ENCODE assay signal across 27 cellular contexts in the genomic region with DNA sequence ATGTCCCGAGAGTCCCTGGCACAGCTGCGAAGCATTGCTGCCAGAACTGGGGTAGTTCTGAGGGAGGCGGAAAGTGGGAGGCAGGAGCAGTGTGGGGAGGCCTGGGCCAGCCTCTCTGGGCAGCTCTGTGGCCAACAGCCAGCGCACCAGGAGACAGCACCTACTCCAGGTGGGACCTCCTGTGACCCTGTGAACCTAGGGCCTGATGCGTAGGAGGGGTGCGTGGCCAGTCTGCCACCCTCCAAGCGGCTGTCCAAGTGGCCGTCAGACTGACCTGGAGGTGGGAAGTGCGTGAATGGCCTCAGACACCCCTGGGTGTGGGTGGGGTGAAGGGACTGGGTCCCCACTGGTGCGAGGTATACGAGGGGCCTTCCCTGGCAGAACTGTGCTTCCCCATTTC. TPM values are rescaled to one million over a fixed set of nuclear protein-coding genes. Genes with fewer than 3 reads are reported as not detected.
DNase-seq lines count a peak whose midpoint lies in the region; ATAC-seq, FAIRE-seq and TF ChIP-seq lines count a peak whose summit lies in the region.
"Had no signal": no experiment of that assay in that cellular context is flagged by ENCODE, and none has a peak within 500 bp of the region (broad histone marks: within the 10 kb centered on the region; RNA-seq: fewer than 3 reads in every experiment).

No MANE protein-coding gene starts in this region.

- peak overlapping the region; percentile 5 for H2BK5ac ChIP-seq in neuronal stem cell (ENCODE audit: low read length)

- H3K27ac Mint-ChIP-seq in stimulated activated memory B cell treated with anti-CD40 and anti-IgM and Interleukin-4, amounts not matched to agents 10 μg/mL and 1 μg/mL and 100 μg/mL, for 72 hours = no peak overlapping the region

- TF ChIP-seq CTCF in RWPE1 (conservative IDR thresholded peaks at IDR 0.05; ENCODE audit: low read depth) = no peak

- H3K18ac ChIP-seq in neuronal stem cell (ENCODE audit: low read length) = no peak overlapping the region

- peak; percentile 87 for FAIRE-seq in HTR-8/SVneo (lab: Jason Lieb, UNC)
- FAIRE-seq: GM19239 had no signal

- H3K9me3 ChIP-seq in neuronal stem cell (replicated peaks in 1 of 2; ENCODE audit: control insufficient read depth in 2 of 2, insufficient read depth in 1 of 2, low read depth in 1 of 2, low read length in 2 of 2) (no peaks in the 10 kb centered on the region), GM23248 (ENCODE audit: low read depth) (no peaks in the 10 kb centered on the region)
- H3K9me3 ChIP-seq: HAP-1, SJCRH30 had no signal

- POLR2A ChIA-PET in RWPE1 (lab: Yijun Ruan, JAX; ENCODE audit: low non-redundant PET) = interaction anchor here (1.0 kb wide), 1 partner anchor 9 kb away, joined by 3 read pairs; no protein-coding TSS in a partner anchor

- CTCF ChIA-PET in RWPE1 (lab: Yijun Ruan, JAX) = interaction anchor here (1.3 kb wide), 1 partner anchor 82 kb away, joined by 4 read pairs; no protein-coding TSS in a partner anchor

- H4K20me1 ChIP-seq in GM23248 (ENCODE audit: insufficient read depth) = peaks cover 7% of the 10 kb centered on the region; the same call in 1 of the 2 replicates

- H3K4me3 ChIP-seq in H7 (ENCODE audit: insufficient read depth, low read depth, low read length) = no peak overlapping the region
- H3K4me3 ChIP-seq in neuronal stem cell (ENCODE audit: low read length in 2 of 2) = no peak overlapping the region
- H3K4me3 ChIP-seq in GM23248 = no peak overlapping the region
- H3K4me3 ChIP-seq: HAP-1, SJCRH30 had no signal

- DNase-seq in H7 = peak; percentile 50
- no peak for DNase-seq in HTR-8/SVneo (ENCODE audit: insufficient read length, low spot score)
- no peak for DNase-seq in RWPE1 (ENCODE audit: low spot score)
- no peak for DNase-seq in neuronal stem cell (ENCODE audit: low spot score)
- DNase-seq in GM23248 = no peak
- DNase-seq: CD8-positive, alpha-beta memory T cell; DMS153; DND-41; KBM-7; MM.1S; NCI-H1048; NCI-H1417 treated with DMSO at 0.1 percent for 48 hours; NCI-H1694 treated with DMSO at 0.1 percent for 48 hours; NCI-H2081; NCI-H226; NCI-H510A treated with DMSO at 0.1 percent for 48 hours; NCI-H748 treated with DMSO at 0.1 percent for 48 hours; RPMI8226; SJCRH30; T-helper 17 cell had no signal

- H3K4me1 ChIP-seq in neuronal stem cell (ENCODE audit: control insufficient read depth in 2 of 2, insufficient read depth in 1 of 2, low read depth in 1 of 2, low read length in 2 of 2) (peaks cover 4% of the 10 kb centered on the region in 2 donors), GM23248 (ENCODE audit: insufficient read depth) (peaks cover 15% of the 10 kb centered on the region)
- H3K4me1 ChIP-seq: HAP-1 had no signal

- no peaks in the 10 kb centered on the region for H3K9me3 Mint-ChIP-seq in stimulated activated memory B cell treated with anti-CD40 and anti-IgM and Interleukin-4, amounts not matched to agents 10 μg/mL and 1 μg/mL and 100 μg/mL, for 72 hours
- H3K9me3 Mint-ChIP-seq: CD14-positive monocyte had no signal

- H3K23ac ChIP-seq in neuronal stem cell (ENCODE audit: low read depth, low read length, poor library complexity) = no peak overlapping the region

- no peak overlapping the region for H2BK120ac ChIP-seq in neuronal stem cell (ENCODE audit: low read depth, low read length)

- H3K14ac ChIP-seq in neuronal stem cell (ENCODE audit: low read length) = no peak overlapping the region

- no peak overlapping the region for H3K4ac ChIP-seq in neuronal stem cell (ENCODE audit: low read length)

- peak overlapping the region; percentile 63 for H3K9ac ChIP-seq in neuronal stem cell (ENCODE audit: low read depth, low read length, poor library complexity)
- no peak overlapping the region for H3K9ac ChIP-seq in GM23248

- no peak overlapping the region for H4K91ac ChIP-seq in neuronal stem cell (ENCODE audit: low read depth, low read length, poor library complexity)

- in situ Hi-C loops in GM23248 (cut with MboI) = no loop called here

- H3F3A ChIP-seq in GM23248 (ENCODE audit: insufficient read depth) = no peaks in the 10 kb centered on the region

- peaks cover 37% of the 10 kb centered on the region for H3K4me1 Mint-ChIP-seq in stimulated activated memory B cell treated with anti-CD40 and anti-IgM and Interleukin-4, amounts not matched to agents 10 μg/mL and 1 μg/mL and 100 μg/mL, for 72 hours

- no peak overlapping the region for H4K8ac ChIP-seq in neuronal stem cell (ENCODE audit: low read depth, low read length)

- H2BK12ac ChIP-seq in neuronal stem cell (ENCODE audit: low read length) = no peak overlapping the region

- H2AFZ ChIP-seq in neuronal stem cell (ENCODE audit: low read length) (no peak overlapping the region), GM23248 (no peak overlapping the region)

- no peaks in the 10 kb centered on the region for H3K9me2 ChIP-seq in GM23248 (ENCODE audit: insufficient read depth)

- H3K4me2 ChIP-seq in neuronal stem cell (ENCODE audit: insufficient read depth, low read length, poor library complexity, severe bottlenecking) (no peak overlapping the region), GM23248 (ENCODE audit: unreplicated experiment) (no peak overlapping the region)

- peaks cover 26% of the 10 kb centered on the region for H3K79me1 ChIP-seq in neuronal stem cell (ENCODE audit: low read depth, low read length)

- H3K36me3 Mint-ChIP-seq in stimulated activated memory B cell treated with anti-CD40 and anti-IgM and Interleukin-4, amounts not matched to agents 10 μg/mL and 1 μg/mL and 100 μg/mL, for 72 hours = peaks cover 48% of the 10 kb centered on the region

- peaks cover 72% of the 10 kb centered on the region for H3K79me2 ChIP-seq in GM23248 (ENCODE audit: insufficient read depth)

- no peaks in the 10 kb centered on the region for H3K27me3 Mint-ChIP-seq in stimulated activated memory B cell treated with anti-CD40 and anti-IgM and Interleukin-4, amounts not matched to agents 10 μg/mL and 1 μg/mL and 100 μg/mL, for 72 hours
- H3K27me3 Mint-ChIP-seq: CD8-positive, alpha-beta memory T cell; T-helper 17 cell had no signal

- no peak for ATAC-seq in HG02852 (IDR thresholded peaks at IDR 0.05; ENCODE audit: unreplicated experiment)
- ATAC-seq in GM21619 (IDR thresholded peaks at IDR 0.05; ENCODE audit: unreplicated experiment) = no peak
- ATAC-seq in stimulated activated memory B cell treated with anti-CD40 and anti-IgM and Interleukin-4, amounts not matched to agents 10 μg/mL and 1 μg/mL and 100 μg/mL, for 72 hours = no peak
- ATAC-seq: SK-N-SH treated with all-trans-retinoic acid at 6 μM for 48 hours had no signal

- H3K27me3 ChIP-seq in H7 (ENCODE audit: control insufficient read depth, insufficient read depth, low read length) (no peaks in the 10 kb centered on the region), neuronal stem cell (ENCODE audit: control insufficient read depth in 3 of 3, insufficient read depth in 3 of 3, low read depth in 1 of 3, low read length in 3 of 3) (no peaks in the 10 kb centered on the region), GM23248 (replicated peaks; ENCODE audit: insufficient read depth) (no peaks in the 10 kb centered on the region)
- H3K27me3 ChIP-seq: SJCRH30 had no signal

- H3K36me3 ChIP-seq in H7 (replicated peaks; ENCODE audit: control insufficient read depth, insufficient read depth, low read length) (peaks cover 17% of the 10 kb centered on the region), neuronal stem cell (replicated peaks in 1 of 2; ENCODE audit: control insufficient read depth in 2 of 2, insufficient read depth in 2 of 2, low read length in 2 of 2) (peaks cover 34 to 81% of the 10 kb centered on the region in 2 donors), GM23248 (ENCODE audit: low read depth) (no peaks in the 10 kb centered on the region; the same call in 1 of the 2 replicates)

- H2AK5ac ChIP-seq in neuronal stem cell (ENCODE audit: low read depth, low read length) = no peak overlapping the region

- WGBS in neuronal stem cell (ENCODE audit: extremely low coverage in 2 of 2, insufficient read length in 2 of 2, insufficient replicate concordance in 1 of 2), 2 donors = no CpG with 5 or more reads among the region's 11 CpGs
- WGBS in GM23248 (ENCODE audit: low coverage in 1 of 2, low lambda C conversion rate in 2 of 2, missing lambda C conversion rate in 2 of 2), 2 experiments = 92 to 93% methylated on average over 11 of the region's 11 CpGs

- H3K27ac ChIP-seq in RWPE1 (peak overlapping the region; percentile 89), neuronal stem cell (replicated peaks; ENCODE audit: low read length) (no peak overlapping the region), GM23248 (no peak overlapping the region)
- H3K27ac ChIP-seq: SJCRH30 had no signal

- H3K4me3 Mint-ChIP-seq in stimulated activated memory B cell treated with anti-CD40 and anti-IgM and Interleukin-4, amounts not matched to agents 10 μg/mL and 1 μg/mL and 100 μg/mL, for 72 hours = no peak overlapping the region
- H3K4me3 Mint-ChIP-seq: CD14-positive monocyte had no signal

- H2BK15ac ChIP-seq in neuronal stem cell (ENCODE audit: low read length) = no peak overlapping the region

RNA-seq across cellular contexts. Expression of a gene that starts 15.5 kb away (rescaled TPM):
- 15.1 and 25.1 TPM in 2 replicates for total RNA-seq in H7 (2014; rRNA removed; shearing (Covaris generic))
- polyA plus RNA-seq in neuronal stem cell (2013, experiment 1 of 2) = 13.7 TPM
- polyA plus RNA-seq in neuronal stem cell (2013, experiment 2 of 2) = 13.4 TPM
- total RNA-seq in GM23248 (2014; rRNA removed; shearing (Covaris generic)) = 7.5 and 8.8 TPM in 2 replicates
- 1.5 and 2.3 TPM in 2 replicates for polyA plus RNA-seq in GM23248 (2016; fragmentation: Nextera tagmentation; extraction: Ambion mirVana)

RNA-seq across cellular contexts. Expression of a gene that starts 15.9 kb away (rescaled TPM):
- 413 and 501 TPM in 2 replicates for total RNA-seq in H7 (2014; rRNA removed; shearing (Covaris generic))
- polyA plus RNA-seq in neuronal stem cell (2013, experiment 1 of 2) = 299 TPM
- polyA plus RNA-seq in neuronal stem cell (2013, experiment 2 of 2) = 308 TPM
- total RNA-seq in GM23248 (2014; rRNA removed; shearing (Covaris generic)) = 268 and 308 TPM in 2 replicates
- polyA plus RNA-seq in GM23248 (2016; fragmentation: Nextera tagmentation; extraction: Ambion mirVana) = 488 and 493 TPM in 2 replicates

RNA-seq across cellular contexts. Expression of a gene that starts 23.8 kb away (rescaled TPM):
- 32.7 and 37.8 TPM in 2 replicates for total RNA-seq in H7 (2014; rRNA removed; shearing (Covaris generic))
- 24.2 TPM for polyA plus RNA-seq in neuronal stem cell (2013, experiment 1 of 2)
- polyA plus RNA-seq in neuronal stem cell (2013, experiment 2 of 2) = 25.1 TPM
- 20.2 and 30.5 TPM in 2 replicates for total RNA-seq in GM23248 (2014; rRNA removed; shearing (Covaris generic))
- polyA plus RNA-seq in GM23248 (2016; fragmentation: Nextera tagmentation; extraction: Ambion mirVana) = 17.3 and 17.5 TPM in 2 replicates

RNA-seq across cellular contexts. Expression of a gene that starts 36.8 kb away (rescaled TPM):
- total RNA-seq in H7 (2014; rRNA removed; shearing (Covaris generic)) = 67.6 and 68.6 TPM in 2 replicates
- 74.7 TPM for polyA plus RNA-seq in neuronal stem cell (2013, experiment 1 of 2)
- polyA plus RNA-seq in neuronal stem cell (2013, experiment 2 of 2) = 78.8 TPM
- 28.0 and 30.0 TPM in 2 replicates for total RNA-seq in GM23248 (2014; rRNA removed; shearing (Covaris generic))
- polyA plus RNA-seq in GM23248 (2016; fragmentation: Nextera tagmentation; extraction: Ambion mirVana) = 1.0 and 1.3 TPM in 2 replicates
